ENCODE assay signal across 8 cellular contexts in the genomic region with DNA sequence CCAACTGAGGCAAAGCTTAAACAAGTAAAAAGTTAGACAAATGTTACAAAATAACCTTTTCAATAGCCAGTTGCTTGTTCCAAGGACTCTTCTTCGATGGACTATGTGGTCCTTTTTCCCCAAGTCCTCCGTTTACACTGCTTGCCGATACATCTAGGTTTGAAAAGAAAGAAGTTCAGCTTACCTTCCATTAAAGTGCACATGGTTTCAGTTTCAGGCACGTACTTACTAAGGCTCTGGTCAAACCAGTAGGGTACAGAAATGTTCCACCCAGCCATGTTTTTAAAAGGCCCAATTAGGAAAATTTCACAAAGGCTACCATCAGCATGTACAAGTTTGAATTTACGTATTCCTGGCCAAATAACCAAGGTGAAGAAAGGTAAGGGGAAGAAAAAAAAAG. TPM values are rescaled to one million over a fixed set of nuclear protein-coding genes. Genes with fewer than 3 reads are reported as not detected.
DNase-seq lines count a peak whose midpoint lies in the region; ATAC-seq and TF ChIP-seq lines count a peak whose summit lies in the region.

No MANE protein-coding gene starts in this region.

- peaks cover 56% of the 10 kb centered on the region for H3K4me1 Mint-ChIP-seq in activated naive CD8-positive, alpha-beta T cell (ENCODE audit: low read depth)

- peaks cover 59% of the 10 kb centered on the region for H3K4me1 ChIP-seq in BLaER1
- peaks cover 56% of the 10 kb centered on the region for H3K4me1 ChIP-seq in upper lobe of right lung

- H3K27me3 ChIP-seq in BLaER1 (no peaks in the 10 kb centered on the region), HL-60 (ENCODE audit: insufficient read depth, poor library complexity, severe bottlenecking) (no peaks in the 10 kb centered on the region), upper lobe of right lung (no peaks in the 10 kb centered on the region)

- H3K36me3 ChIP-seq in BLaER1 (peaks cover 61% of the 10 kb centered on the region), upper lobe of right lung (peaks cover 54% of the 10 kb centered on the region)

- H3K4me3 ChIP-seq in BLaER1: peak overlapping the region; percentile 89
- peak overlapping the region; percentile 89 for H3K4me3 ChIP-seq in HL-60 (replicated peaks; ENCODE audit: insufficient read depth, low read length)
- peak overlapping the region; percentile 95 for H3K4me3 ChIP-seq in upper lobe of right lung

- H4K20me1 ChIP-seq in BLaER1: peaks cover 60% of the 10 kb centered on the region

- H3K27me3 Mint-ChIP-seq in activated naive CD8-positive, alpha-beta T cell: no peaks in the 10 kb centered on the region

- H3K36me3 Mint-ChIP-seq in activated naive CD8-positive, alpha-beta T cell: peaks cover 28% of the 10 kb centered on the region

- peak overlapping the region; percentile 99 for H3K4me3 Mint-ChIP-seq in activated naive CD8-positive, alpha-beta T cell

- peak overlapping the region; percentile 97 for H3K27ac Mint-ChIP-seq in activated naive CD8-positive, alpha-beta T cell

- no peak for TF ChIP-seq CTCF in HL-60 (IDR thresholded peaks at IDR 0.05; ENCODE audit: insufficient read depth, low read length)
- no peak for TF ChIP-seq CTCF in upper lobe of right lung (IDR thresholded peaks at IDR 0.05)

- H3K9me3 Mint-ChIP-seq in activated naive CD8-positive, alpha-beta T cell (ENCODE audit: low read depth): no peaks in the 10 kb centered on the region

- H3K27ac ChIP-seq in BLaER1 (peak overlapping the region; percentile 98), HL-60 (replicated peaks) (peak overlapping the region; percentile 98), upper lobe of right lung (peak overlapping the region; percentile 98)

- DNase-seq in HL-60 (ENCODE audit: low read depth in 1 of 2, low spot score in 1 of 2) (no peak), kidney tubule cell (ENCODE audit: low spot score) (peak; percentile 43), upper lobe of right lung (no peak), nucleus accumbens (lab: John Stamatoyannopoulos, UW) (no peak), NCI-H187 (lab: John Stamatoyannopoulos, UW) (no peak), left lobe of liver (ENCODE audit: low spot score) (no peak)

- H3K9me3 ChIP-seq in BLaER1 (no peaks in the 10 kb centered on the region), upper lobe of right lung (no peaks in the 10 kb centered on the region)

- H3K9ac ChIP-seq in BLaER1: peak overlapping the region; percentile 98

- H3K4me2 ChIP-seq in BLaER1: peak overlapping the region; percentile 90

- intact Hi-C loops in upper lobe of right lung (cut with DNase I): no loop called here

- ATAC-seq in upper lobe of right lung (no peak), left lobe of liver (no peak)

RNA-seq across cellular contexts. Expression of a gene that starts 2.1 kb away (rescaled TPM):
- total RNA-seq in upper lobe of right lung: 145 TPM
- total RNA-seq in left lobe of liver: 78.1 TPM

RNA-seq across cellular contexts. Expression of a gene that starts 2.9 kb away (rescaled TPM):
- total RNA-seq in upper lobe of right lung: 32.3 TPM
- total RNA-seq in left lobe of liver: 13.4 TPM

RNA-seq across cellular contexts. Expression of a gene that starts 8.4 kb away (rescaled TPM):
- total RNA-seq in upper lobe of right lung (31.6 TPM), left lobe of liver (17.5 TPM)

RNA-seq across cellular contexts. Expression of a gene that starts 8.6 kb away (rescaled TPM):
- 29.6 TPM for total RNA-seq in upper lobe of right lung
- 11.3 TPM for total RNA-seq in left lobe of liver

RNA-seq across cellular contexts. Expression of a gene that starts 24.2 kb away (rescaled TPM):
- total RNA-seq in upper lobe of right lung (159 TPM), left lobe of liver (9.3 TPM)
